Comparison of ENCODE assay signal across 19 cellular contexts in the genomic region with DNA sequence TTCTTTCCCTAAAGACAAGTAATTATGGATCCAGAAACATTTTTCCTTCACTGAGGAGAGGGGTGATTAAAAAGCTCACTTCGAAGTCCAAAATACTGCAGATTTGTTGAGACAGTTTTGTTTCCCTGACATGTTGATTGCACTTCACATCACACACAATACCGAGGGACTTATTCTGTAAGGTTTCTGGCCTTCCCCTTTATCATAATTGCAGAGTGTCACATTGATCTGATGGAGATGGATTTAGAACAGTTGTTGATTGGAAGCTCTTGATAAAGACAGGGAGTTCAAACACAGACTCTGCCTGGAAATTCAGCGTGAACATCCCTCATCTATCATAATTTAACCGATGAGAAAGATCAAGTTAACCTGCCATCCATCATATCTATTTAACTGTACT.
DNase-seq lines count a peak whose midpoint lies in the region; ATAC-seq and TF ChIP-seq lines count a peak whose summit lies in the region.
"Had no signal": no experiment of that assay in that cellular context is flagged by ENCODE, and none has a peak within 500 bp of the region (broad histone marks: within the 10 kb centered on the region; RNA-seq: fewer than 3 reads in every experiment).

No MANE protein-coding gene starts in this region.

- POLR2A ChIA-PET in WTC11 (lab: Charles Lee): no interaction called here
- POLR2A ChIA-PET in naive thymus-derived CD8-positive, alpha-beta T cell (lab: Charles Lee): no interaction called here

- H4K5ac ChIP-seq in mesendoderm (ENCODE audit: low read length): no peak overlapping the region

- peaks cover 43% of the 10 kb centered on the region for H3K4me1 Mint-ChIP-seq in WTC11
- H3K4me1 Mint-ChIP-seq in naive thymus-derived CD8-positive, alpha-beta T cell: no peaks in the 10 kb centered on the region
- H3K4me1 Mint-ChIP-seq: CD14-positive monocyte; CD4-positive, alpha-beta memory T cell; CD4-positive, CD25-positive, alpha-beta regulatory T cell; CD8-positive, alpha-beta memory T cell had no signal

- no peak overlapping the region for H3K23ac ChIP-seq in mesendoderm (ENCODE audit: low read length)

- no peak for TF ChIP-seq CTCF in body of pancreas (IDR thresholded peaks at IDR 0.05)
- no peak for TF ChIP-seq CTCF in WTC11 (IDR thresholded peaks at IDR 0.05)
- TF ChIP-seq CTCF in left lung (IDR thresholded peaks at IDR 0.05): no peak

- H3K27me3 ChIP-seq in body of pancreas (no peaks in the 10 kb centered on the region), mesendoderm (ENCODE audit: insufficient read depth, low read length, poor library complexity) (no peaks in the 10 kb centered on the region), left lung (no peaks in the 10 kb centered on the region)
- H3K27me3 ChIP-seq: BE2C, BLaER1 had no signal

- H2AK5ac ChIP-seq in mesendoderm (ENCODE audit: low read length): no peak overlapping the region

- H2BK120ac ChIP-seq in mesendoderm (ENCODE audit: low read depth, low read length): no peak overlapping the region

- peaks cover 2% of the 10 kb centered on the region for H3K79me1 ChIP-seq in mesendoderm (ENCODE audit: low read length)

- CTCF ChIA-PET in WTC11 (lab: Charles Lee): no interaction called here

- no peaks in the 10 kb centered on the region for H3K79me2 ChIP-seq in mesendoderm (ENCODE audit: control insufficient read depth, insufficient read depth, low read length)

- no peak overlapping the region for H3K9ac ChIP-seq in mesendoderm (ENCODE audit: low read length)
- H3K9ac ChIP-seq: BLaER1 had no signal

- no peak overlapping the region for H3K4me2 ChIP-seq in mesendoderm (ENCODE audit: low read length)
- H3K4me2 ChIP-seq: BLaER1 had no signal

- no peak overlapping the region for H2BK15ac ChIP-seq in mesendoderm (replicated peaks; ENCODE audit: low read depth)

- 47 to 52% methylated on average over 4 of the region's 4 CpGs for WGBS in body of pancreas, 2 donors
- WGBS in mesendoderm (ENCODE audit: extremely low coverage, insufficient coverage, low lambda C conversion rate): no CpG with 5 or more reads among the region's 4 CpGs

- H3K4me1 ChIP-seq in body of pancreas: peaks cover 76% of the 10 kb centered on the region
- peaks cover 2% of the 10 kb centered on the region for H3K4me1 ChIP-seq in mesendoderm (ENCODE audit: control insufficient read depth, low read depth, low read length)
- H3K4me1 ChIP-seq in left lung: peaks cover 0 to 3% of the 10 kb centered on the region in 2 donors
- H3K4me1 ChIP-seq: BE2C, BLaER1 had no signal

- TF ChIP-seq POLR2A in body of pancreas (IDR thresholded peaks at IDR 0.05): no peak

- no peak for ATAC-seq in body of pancreas
- ATAC-seq in GM21576 (IDR thresholded peaks at IDR 0.05; ENCODE audit: unreplicated experiment): no peak
- ATAC-seq in WTC11: no peak
- no peak for ATAC-seq in naive thymus-derived CD8-positive, alpha-beta T cell
- no peak for ATAC-seq in left lung

- H3K27ac ChIP-seq in body of pancreas (peak overlapping the region; percentile 28 to 67 (median 46)), mesendoderm (ENCODE audit: low read depth, low read length) (no peak overlapping the region), left lung (no peak overlapping the region)
- H3K27ac ChIP-seq: BLaER1 had no signal

- DNase-seq in SK-N-DZ (ENCODE audit: low spot score): peak; percentile 81
- no peak for DNase-seq in body of pancreas
- peak; percentile 41 for DNase-seq in mesendoderm
- no peak for DNase-seq in WTC11 (ENCODE audit: low spot score)
- DNase-seq in naive thymus-derived CD8-positive, alpha-beta T cell: no peak
- DNase-seq in left lung: no peak
- DNase-seq: 8988T; ACHN; BE2C; C1 segment of cervical spinal cord; CD4-positive, alpha-beta memory T cell; CD4-positive, CD25-positive, alpha-beta regulatory T cell; CD8-positive, alpha-beta memory T cell; COR-L47; DMS79 treated with DMSO at 0.1 percent for 48 hours; GF-D8 had no signal

- H3K36me3 ChIP-seq in body of pancreas (replicated peaks in 1 of 2; ENCODE audit: insufficient read depth in 1 of 2, low read depth in 2 of 2) (no peaks in the 10 kb centered on the region), mesendoderm (ENCODE audit: control insufficient read depth, insufficient read depth, low read length) (no peaks in the 10 kb centered on the region), left lung (no peaks in the 10 kb centered on the region)
- H3K36me3 ChIP-seq: BE2C, BLaER1 had no signal

- peaks cover 10% of the 10 kb centered on the region for H3K9me3 Mint-ChIP-seq in WTC11
- peaks cover 0 to 4% (median 0%) of the 10 kb centered on the region in 9 donors for H3K9me3 Mint-ChIP-seq in naive thymus-derived CD8-positive, alpha-beta T cell

- H3K4me3 Mint-ChIP-seq in WTC11: no peak overlapping the region
- no peak overlapping the region for H3K4me3 Mint-ChIP-seq in naive thymus-derived CD8-positive, alpha-beta T cell
- H3K4me3 Mint-ChIP-seq: CD14-positive monocyte; CD4-positive, alpha-beta memory T cell; CD4-positive, CD25-positive, alpha-beta regulatory T cell; CD8-positive, alpha-beta memory T cell had no signal

- H3K9me3 ChIP-seq in body of pancreas (no peaks in the 10 kb centered on the region), left lung (peaks cover 0 to 13% of the 10 kb centered on the region in 2 donors)
- H3K9me3 ChIP-seq: BE2C had no signal

- no peak overlapping the region for H3K4ac ChIP-seq in mesendoderm (ENCODE audit: low read depth, low read length)

- intact Hi-C loops in body of pancreas (cut with DNase I) (no loop called here), left lung (cut with DNase I) (no loop called here)

- H3K36me3 Mint-ChIP-seq in WTC11: peaks cover 12% of the 10 kb centered on the region
- H3K36me3 Mint-ChIP-seq in naive thymus-derived CD8-positive, alpha-beta T cell: no peaks in the 10 kb centered on the region
- H3K36me3 Mint-ChIP-seq: CD14-positive monocyte; CD4-positive, alpha-beta memory T cell; CD4-positive, CD25-positive, alpha-beta regulatory T cell; CD8-positive, alpha-beta memory T cell had no signal

- H3K4me3 ChIP-seq in body of pancreas (no peak overlapping the region), mesendoderm (ENCODE audit: low read length) (no peak overlapping the region), left lung (no peak overlapping the region)
- H3K4me3 ChIP-seq: BLaER1 had no signal

- no peak overlapping the region for H3K27ac Mint-ChIP-seq in WTC11
- H3K27ac Mint-ChIP-seq in naive thymus-derived CD8-positive, alpha-beta T cell: no peak overlapping the region
- H3K27ac Mint-ChIP-seq: CD14-positive monocyte; CD4-positive, alpha-beta memory T cell; CD4-positive, CD25-positive, alpha-beta regulatory T cell; CD8-positive, alpha-beta memory T cell had no signal

- no peak overlapping the region for H2BK5ac ChIP-seq in mesendoderm (ENCODE audit: low read length)

- no peaks in the 10 kb centered on the region for H3K27me3 Mint-ChIP-seq in WTC11 (ENCODE audit: low read depth)
- H3K27me3 Mint-ChIP-seq in naive thymus-derived CD8-positive, alpha-beta T cell: no peaks in the 10 kb centered on the region
- H3K27me3 Mint-ChIP-seq: CD4-positive, alpha-beta memory T cell; CD4-positive, CD25-positive, alpha-beta regulatory T cell; CD8-positive, alpha-beta memory T cell had no signal

- H3K56ac ChIP-seq in mesendoderm (ENCODE audit: low read length): no peak overlapping the region

- H3K18ac ChIP-seq in mesendoderm (ENCODE audit: low read length): no peak overlapping the region

- H4K8ac ChIP-seq in mesendoderm (ENCODE audit: low read depth, low read length): no peak overlapping the region

TF ChIP-seq in WTC11, 78 proteins besides CTCF, POLR2A, EP300 and RAD21 (continues in another document):
- TF ChIP-seq, protein P1, sequence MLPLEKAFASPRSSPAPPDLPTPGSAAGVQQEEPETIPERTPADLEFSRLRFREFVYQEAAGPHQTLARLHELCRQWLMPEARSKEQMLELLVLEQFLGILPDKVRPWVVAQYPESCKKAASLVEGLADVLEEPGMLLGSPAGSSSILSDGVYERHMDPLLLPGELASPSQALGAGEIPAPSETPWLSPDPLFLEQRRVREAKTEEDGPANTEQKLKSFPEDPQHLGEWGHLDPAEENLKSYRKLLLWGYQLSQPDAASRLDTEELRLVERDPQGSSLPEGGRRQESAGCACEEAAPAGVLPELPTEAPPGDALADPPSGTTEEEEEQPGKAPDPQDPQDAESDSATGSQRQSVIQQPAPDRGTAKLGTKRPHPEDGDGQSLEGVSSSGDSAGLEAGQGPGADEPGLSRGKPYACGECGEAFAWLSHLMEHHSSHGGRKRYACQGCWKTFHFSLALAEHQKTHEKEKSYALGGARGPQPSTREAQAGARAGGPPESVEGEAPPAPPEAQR (CRISPR knock-in tag; IDR thresholded peaks at IDR 0.05): no peak
- TF ChIP-seq SMAD4 (CRISPR knock-in tag; IDR thresholded peaks at IDR 0.05): no peak
- no peak for TF ChIP-seq CREB1 (CRISPR knock-in tag; IDR thresholded peaks at IDR 0.05)
- TF ChIP-seq, protein P2, sequence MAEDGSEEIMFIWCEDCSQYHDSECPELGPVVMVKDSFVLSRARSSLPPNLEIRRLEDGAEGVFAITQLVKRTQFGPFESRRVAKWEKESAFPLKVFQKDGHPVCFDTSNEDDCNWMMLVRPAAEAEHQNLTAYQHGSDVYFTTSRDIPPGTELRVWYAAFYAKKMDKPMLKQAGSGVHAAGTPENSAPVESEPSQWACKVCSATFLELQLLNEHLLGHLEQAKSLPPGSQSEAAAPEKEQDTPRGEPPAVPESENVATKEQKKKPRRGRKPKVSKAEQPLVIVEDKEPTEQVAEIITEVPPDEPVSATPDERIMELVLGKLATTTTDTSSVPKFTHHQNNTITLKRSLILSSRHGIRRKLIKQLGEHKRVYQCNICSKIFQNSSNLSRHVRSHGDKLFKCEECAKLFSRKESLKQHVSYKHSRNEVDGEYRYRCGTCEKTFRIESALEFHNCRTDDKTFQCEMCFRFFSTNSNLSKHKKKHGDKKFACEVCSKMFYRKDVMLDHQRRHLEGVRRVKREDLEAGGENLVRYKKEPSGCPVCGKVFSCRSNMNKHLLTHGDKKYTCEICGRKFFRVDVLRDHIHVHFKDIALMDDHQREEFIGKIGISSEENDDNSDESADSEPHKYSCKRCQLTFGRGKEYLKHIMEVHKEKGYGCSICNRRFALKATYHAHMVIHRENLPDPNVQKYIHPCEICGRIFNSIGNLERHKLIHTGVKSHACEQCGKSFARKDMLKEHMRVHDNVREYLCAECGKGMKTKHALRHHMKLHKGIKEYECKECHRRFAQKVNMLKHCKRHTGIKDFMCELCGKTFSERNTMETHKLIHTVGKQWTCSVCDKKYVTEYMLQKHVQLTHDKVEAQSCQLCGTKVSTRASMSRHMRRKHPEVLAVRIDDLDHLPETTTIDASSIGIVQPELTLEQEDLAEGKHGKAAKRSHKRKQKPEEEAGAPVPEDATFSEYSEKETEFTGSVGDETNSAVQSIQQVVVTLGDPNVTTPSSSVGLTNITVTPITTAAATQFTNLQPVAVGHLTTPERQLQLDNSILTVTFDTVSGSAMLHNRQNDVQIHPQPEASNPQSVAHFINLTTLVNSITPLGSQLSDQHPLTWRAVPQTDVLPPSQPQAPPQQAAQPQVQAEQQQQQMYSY (CRISPR knock-in tag; IDR thresholded peaks at IDR 0.05): no peak

Comparison
In these comparisons a context has a peak if more than half of its experiments do, and no peak if none do; other contexts are left out.
1. DNase-seq: peak in SK-N-DZ (single experiment) and mesendoderm (single experiment); none in body of pancreas (0 of 4), WTC11 (single experiment), naive thymus-derived CD8-positive, alpha-beta T cell (0 of 10) and left lung (0 of 2).
2. H3K27ac ChIP-seq: peak in body of pancreas (4 of 4); none in mesendoderm (single experiment) and left lung (0 of 2).